In the genomic region with DNA sequence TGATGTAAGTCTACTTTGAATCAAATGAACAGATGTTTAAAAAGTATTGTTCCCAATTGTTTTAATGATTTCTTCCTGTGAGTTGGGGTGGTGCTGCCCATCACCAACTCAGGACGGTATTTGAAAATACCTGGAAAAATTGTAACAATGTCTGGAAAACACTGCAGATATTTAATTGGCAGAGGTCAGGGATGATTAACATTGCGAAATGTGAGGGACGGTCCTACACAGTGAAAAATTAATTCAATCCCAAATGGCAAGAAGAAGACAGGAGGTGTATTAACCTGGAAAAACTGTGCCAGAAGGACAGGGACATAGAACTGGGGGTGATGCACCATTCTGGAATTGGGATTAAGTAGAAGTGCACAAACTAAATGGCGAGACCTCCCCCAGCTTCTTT, we compare ENCODE assay signal across 25 cellular contexts. TPM values are rescaled to one million over a fixed set of nuclear protein-coding genes. Genes with fewer than 3 reads are reported as not detected.
DNase-seq lines count a peak whose midpoint lies in the region; ATAC-seq, FAIRE-seq and TF ChIP-seq lines count a peak whose summit lies in the region.
"Had no signal": no experiment of that assay in that cellular context is flagged by ENCODE, and none has a peak within 500 bp of the region (broad histone marks: within the 10 kb centered on the region; RNA-seq: fewer than 3 reads in every experiment).

No MANE protein-coding gene starts in this region.

- H2BK120ac ChIP-seq in IMR-90 (ENCODE audit: low read depth, low read length): no peak overlapping the region

- H3K9me1 ChIP-seq in IMR-90 (ENCODE audit: insufficient read depth, low read length) (no peaks in the 10 kb centered on the region), K562 (ENCODE audit: control insufficient read depth, insufficient read depth, low read length) (no peaks in the 10 kb centered on the region)

- H4K91ac ChIP-seq in IMR-90 (ENCODE audit: insufficient read depth, low read depth, low read length): no peak overlapping the region

- no peak for TF ChIP-seq EP300 in K562 (IDR thresholded peaks at IDR 0.05; ENCODE audit: low read length)

- no peak overlapping the region for H3K14ac ChIP-seq in IMR-90 (replicated peaks; ENCODE audit: low read depth, low read length)

- H2AK9ac ChIP-seq in IMR-90 (replicated peaks; ENCODE audit: low read depth, low read length, poor library complexity): no peak overlapping the region

- TF ChIP-seq RAD21 in IMR-90 (IDR thresholded peaks at IDR 0.05; ENCODE audit: low read length): no peak
- TF ChIP-seq RAD21 in K562 (CRISPR knock-in tag; conservative IDR thresholded peaks at IDR 0.05 in 1 of 2, IDR thresholded peaks at IDR 0.05 in 1 of 2): no peak

- DNase-seq in IMR-90 (no peak), Karpas-422 (no peak), K562 (ENCODE audit: extremely low read depth in 1 of 4, low spot score in 3 of 4) (no peak), medulla oblongata (ENCODE audit: extremely low spot score) (no peak), NCI-H2029 (lab: John Stamatoyannopoulos, UW) (no peak)
- DNase-seq: 8988T; ACHN; BE2C; C1 segment of cervical spinal cord; CD4-positive, alpha-beta memory T cell; CD4-positive, CD25-positive, alpha-beta regulatory T cell; CD8-positive, alpha-beta memory T cell; COR-L47; DMS 273 treated with DMSO at 0.1 percent for 48 hours; DMS153; DMS53; DMS79; DND-41; EL; GDM1 had no signal

- BruUV-seq in IMR-90 (replicated peaks; lab: Mats Ljungman, UMichigan) (no TSS peak), K562 (replicated peaks; lab: Mats Ljungman, UMichigan) (no TSS peak)

- WGBS in IMR-90 (ENCODE audit: extremely low coverage in 2 of 2, insufficient read length in 1 of 2), 2 experiments: 100% methylated on average over 1 of the region's 4 CpGs; no CpG with 5 or more reads in 1 of the 2 experiments
- WGBS in K562 (ENCODE audit: insufficient coverage, low coverage, missing lambda C conversion rate): 86% methylated on average over 4 of the region's 4 CpGs

- H3K4me1 ChIP-seq in IMR-90 (ENCODE audit: control insufficient read depth, insufficient read depth, low read length) (no peaks in the 10 kb centered on the region), Karpas-422 (ENCODE audit: low read length) (peaks cover 54% of the 10 kb centered on the region), K562 (replicated peaks in 1 of 2; ENCODE audit: control insufficient read depth in 2 of 2, insufficient read depth in 2 of 2, low read length in 2 of 2) (peaks cover 0 to 8% of the 10 kb centered on the region in 2 experiments; a peak in 2 of 5 replicates)
- H3K4me1 ChIP-seq: BE2C, BLaER1 had no signal

- peaks cover 42 to 45% of the 10 kb centered on the region in 2 experiments for H3K79me1 ChIP-seq in IMR-90 (ENCODE audit: low read depth in 1 of 2, low read length in 2 of 2)

- POLR2A ChIA-PET in IMR-90 (lab: Charles Lee; ENCODE audit: unreplicated experiment): no interaction called here
- POLR2A ChIA-PET in K562 (lab: Yijun Ruan, JAX): interaction anchor here (0.7 to 1.2 kb wide), 2 partner anchors 11 to 821 kb away, joined by 3 read pairs; no protein-coding TSS in a partner anchor

- CTCF ChIA-PET in IMR-90 (lab: Yijun Ruan, JAX) (no interaction called here), K562 (lab: Yijun Ruan, JAX; ENCODE audit: low intra/inter-chr PET ratio) (no interaction called here)

- H3K4me3 ChIP-seq in IMR-90 (ENCODE audit: insufficient read depth, low read depth, low read length) (no peak overlapping the region), Karpas-422 (ENCODE audit: low read length) (peak overlapping the region; percentile 54; the same call in 1 of the 2 replicates), K562 (no peak overlapping the region)
- H3K4me3 ChIP-seq: BLaER1 had no signal

- in situ Hi-C loops in IMR-90 (cut with MboI; ENCODE audit: low sequenced_read_pairs): no loop called here
- in situ Hi-C loops in K562 (cut with MboI): no loop called here

- no peak for ATAC-seq in IMR-90 (ENCODE audit: low read depth)
- no peak for ATAC-seq in K562
- ATAC-seq in HG02623 (IDR thresholded peaks at IDR 0.05; ENCODE audit: unreplicated experiment): no peak

- H3K4me2 ChIP-seq in IMR-90 (ENCODE audit: low read depth, low read length) (no peak overlapping the region), Karpas-422 (ENCODE audit: low read depth, low read length, poor library complexity, severe bottlenecking) (peak overlapping the region; percentile 76), K562 (ENCODE audit: insufficient read depth, low read length) (no peak overlapping the region)
- H3K4me2 ChIP-seq: BLaER1 had no signal

- H3K36me3 ChIP-seq in IMR-90 (ENCODE audit: control insufficient read depth, insufficient read depth, low read length) (no peaks in the 10 kb centered on the region), Karpas-422 (ENCODE audit: insufficient read depth, low read length) (no peaks in the 10 kb centered on the region), K562 (ENCODE audit: control insufficient read depth, insufficient read depth, low read length) (no peaks in the 10 kb centered on the region)
- H3K36me3 ChIP-seq: BE2C had no signal

- no peak overlapping the region for H3K27ac ChIP-seq in IMR-90 (ENCODE audit: insufficient read depth, low read length)
- peak overlapping the region; percentile 67 for H3K27ac ChIP-seq in Karpas-422 (ENCODE audit: low read length)
- no peak overlapping the region for H3K27ac ChIP-seq in K562 (ENCODE audit: extremely low read depth, low read depth, low read length)
- H3K27ac ChIP-seq: BLaER1 had no signal

- no peak for FAIRE-seq in K562 (lab: Jason Lieb, UNC)
- FAIRE-seq: GM12878, GM12892, GM18507 had no signal

- H4K8ac ChIP-seq in IMR-90 (ENCODE audit: low read depth in 2 of 2, low read length in 2 of 2): no peak overlapping the region

- no peak overlapping the region for H2BK5ac ChIP-seq in IMR-90 (ENCODE audit: low read depth, low read length, poor library complexity, severe bottlenecking)

- no peak overlapping the region for H3K56ac ChIP-seq in IMR-90 (ENCODE audit: extremely low read depth, insufficient read depth, low read length)

- no peak overlapping the region for H3K23ac ChIP-seq in IMR-90 (ENCODE audit: low read depth, low read length)

- no peak overlapping the region for H3K18ac ChIP-seq in IMR-90 (ENCODE audit: low read depth, low read length)

- H3K27me3 ChIP-seq in IMR-90 (ENCODE audit: control insufficient read depth, insufficient read depth, low read length) (no peaks in the 10 kb centered on the region), Karpas-422 (ENCODE audit: low read length) (no peaks in the 10 kb centered on the region), K562 (ENCODE audit: control insufficient read depth in 2 of 2, insufficient read depth in 2 of 2, low read length in 2 of 2) (no peaks in the 10 kb centered on the region)
- H3K27me3 ChIP-seq: BE2C, BLaER1 had no signal

- no peak overlapping the region for H3K9ac ChIP-seq in IMR-90 (ENCODE audit: low read depth, low read length)
- no peak overlapping the region for H3K9ac ChIP-seq in Karpas-422 (ENCODE audit: low read length)
- no peak overlapping the region for H3K9ac ChIP-seq in K562 (ENCODE audit: insufficient read depth in 1 of 2, low read depth in 2 of 2, low read length in 2 of 2)
- H3K9ac ChIP-seq: BLaER1 had no signal

- H2BK20ac ChIP-seq in IMR-90 (ENCODE audit: low read depth, low read length): no peak overlapping the region

- H3K9me3 ChIP-seq in IMR-90 (ENCODE audit: control insufficient read depth, insufficient read depth, low read length) (no peaks in the 10 kb centered on the region), Karpas-422 (ENCODE audit: low read length) (no peaks in the 10 kb centered on the region), K562 (replicated peaks; ENCODE audit: control insufficient read depth, insufficient read depth, low read depth, low read length) (peaks cover 7% of the 10 kb centered on the region; the same call in 1 of the 2 replicates)
- H3K9me3 ChIP-seq: BE2C had no signal

- intact Hi-C loops in IMR-90 (cut with micrococcal nuclease): no loop called here
- intact Hi-C loops in K562 (cut with micrococcal nuclease): no loop called here

- no peak overlapping the region for H2BK15ac ChIP-seq in IMR-90 (ENCODE audit: low read depth, low read length)

- H3K4ac ChIP-seq in IMR-90 (ENCODE audit: low read depth, low read length): no peak overlapping the region

- TF ChIP-seq CTCF in IMR-90 (conservative IDR thresholded peaks at IDR 0.05; ENCODE audit: low read depth, low read length) (no peak), K562 (IDR thresholded peaks at IDR 0.05 in 2 of 3, conservative IDR thresholded peaks at IDR 0.05 in 1 of 3; ENCODE audit: insufficient read depth in 2 of 3, low read depth in 1 of 3, low read length in 3 of 3) (no peak)

- peaks cover 99% of the 10 kb centered on the region for H3K79me2 ChIP-seq in Karpas-422 (ENCODE audit: low read length)
- H3K79me2 ChIP-seq in K562 (ENCODE audit: control insufficient read depth, insufficient read depth, low read length): peaks cover 22% of the 10 kb centered on the region; the same call in 2 of the 3 replicates

- no peak overlapping the region for H2AK5ac ChIP-seq in IMR-90 (ENCODE audit: low read depth, low read length)

- no peak overlapping the region for H4K5ac ChIP-seq in IMR-90 (ENCODE audit: low read depth, low read length)

- TF ChIP-seq POLR2A in IMR-90 (IDR thresholded peaks at IDR 0.05; ENCODE audit: low read depth, low read length) (no peak), K562 (conservative IDR thresholded peaks at IDR 0.05) (no peak)

- peaks cover 26% of the 10 kb centered on the region for H4K20me1 ChIP-seq in IMR-90 (ENCODE audit: insufficient read depth, low read length)
- no peaks in the 10 kb centered on the region for H4K20me1 ChIP-seq in Karpas-422 (ENCODE audit: insufficient read depth, low read depth, low read length)
- no peaks in the 10 kb centered on the region for H4K20me1 ChIP-seq in K562 (replicated peaks; ENCODE audit: control insufficient read depth, insufficient read depth, low read length)

- dilution Hi-C loops in IMR-90 (cut with HindIII; ENCODE audit: low sequenced_read_pairs, unreplicated experiment): no loop called here

- no peak overlapping the region for H2AFZ ChIP-seq in IMR-90 (replicated peaks; ENCODE audit: low read length, poor library complexity)
- H2AFZ ChIP-seq in Karpas-422 (ENCODE audit: low read length): no peak overlapping the region
- H2AFZ ChIP-seq in K562 (ENCODE audit: low read depth, low read length): no peak overlapping the region

- no peaks in the 10 kb centered on the region for H3K9me2 ChIP-seq in Karpas-422 (replicated peaks; ENCODE audit: insufficient read depth, low read length)

RNA-seq across cellular contexts. Expression of gene ANKIB1, which starts 29.6 kb away (rescaled TPM):
- total RNA-seq in IMR-90 (2012; rRNA removed) (33.9 and 39.4 TPM in 2 replicates), K562 (2014; rRNA removed) (8.7 and 12.9 TPM in 2 replicates), K562 (2014; rRNA removed; fragmentation: Illumina TruSeq; extraction: Trizol) (21.6 and 26.5 TPM in 2 replicates), K562 (2015; rRNA removed; fragmentation: Illumina TruSeq; extraction: Trizol) (18.8 and 19.0 TPM in 2 replicates), K562 (2021) (18.9 and 20.0 TPM in 2 replicates)
- polyA plus RNA-seq in IMR-90 (2012; rRNA removed) (17.9 and 18.7 TPM in 2 replicates), K562 (2011; rRNA removed) (19.4 and 25.2 TPM in 2 replicates), K562 (2014; fragmentation: Illumina TruSeq; extraction: Trizol) (11.9 and 16.1 TPM in 2 replicates), K562 (2014; fragmentation: Nextera tagmentation; extraction: Ambion mirVana) (1 to 10 TPM; 5.9 to 7.4 TPM), K562 (2014; rRNA removed) (10.0 and 11.6 TPM in 2 replicates)
- 5.2 and 8.9 TPM in 2 replicates for polyA plus RNA-seq in IMR-90 (2012; cell fraction: cytosol; rRNA removed)
- 14.4 and 61.9 TPM in 2 replicates for polyA plus RNA-seq in IMR-90 (2012; cell fraction: nucleus; rRNA removed; ENCODE audit: low replicate concordance)
- total RNA-seq in Karpas-422 (2014; rRNA removed; shearing (Covaris generic); ENCODE audit: low replicate concordance): 26.3 and 52.7 TPM in 2 replicates
- 44.4 and 158 TPM in 2 replicates for total RNA-seq in K562 (2011; cell fraction: chromatin; rRNA removed; ENCODE audit: low replicate concordance)
- total RNA-seq in K562 (2011; cell fraction: nucleolus; rRNA removed): 15.7 and 25.1 TPM in 2 replicates
- 33.9 and 38.9 TPM in 2 replicates for total RNA-seq in K562 (2011; cell fraction: nucleoplasm; rRNA removed)
- 8.1 and 8.5 TPM in 2 replicates for polyA plus RNA-seq in K562 (2011; cell fraction: cytosol; rRNA removed)
- polyA plus RNA-seq in K562 (2011; cell fraction: nucleus; rRNA removed): 57.1 and 61.1 TPM in 2 replicates
- 9.7 and 10.8 TPM in 2 replicates for polyA plus RNA-seq in K562 (2012)
- polyA minus RNA-seq in K562 (2011; rRNA and poly(A)+ RNA removed): 38.2 and 47.0 TPM in 2 replicates
- polyA minus RNA-seq in K562 (2011; cell fraction: cytosol; rRNA and poly(A)+ RNA removed): 15.3 and 18.0 TPM in 2 replicates
- 24.4 and 43.3 TPM in 2 replicates for polyA minus RNA-seq in K562 (2011; cell fraction: nucleus; rRNA and poly(A)+ RNA removed)

RNA-seq across cellular contexts. Expression of gene KRIT1, which starts 29.6 kb away (rescaled TPM):
- total RNA-seq in IMR-90 (2012; rRNA removed) (38.2 and 40.3 TPM in 2 replicates), K562 (2014; rRNA removed) (35.1 and 55.9 TPM in 2 replicates), K562 (2014; rRNA removed; fragmentation: Illumina TruSeq; extraction: Trizol) (71.6 and 80.8 TPM in 2 replicates), K562 (2015; rRNA removed; fragmentation: Illumina TruSeq; extraction: Trizol) (58.3 and 68.1 TPM in 2 replicates), K562 (2021) (32.8 and 37.9 TPM in 2 replicates)
- polyA plus RNA-seq in IMR-90 (2012; rRNA removed) (19.7 and 22.9 TPM in 2 replicates), K562 (2011; rRNA removed) (65.8 and 81.4 TPM in 2 replicates), K562 (2014; fragmentation: Illumina TruSeq; extraction: Trizol) (67.4 and 69.1 TPM in 2 replicates), K562 (2014; fragmentation: Nextera tagmentation; extraction: Ambion mirVana) (10 to 100 TPM; 21.5 to 21.7 TPM), K562 (2014; rRNA removed) (51.1 and 58.1 TPM in 2 replicates)
- 6.3 and 14.3 TPM in 2 replicates for polyA plus RNA-seq in IMR-90 (2012; cell fraction: cytosol; rRNA removed)
- 14.9 and 43.2 TPM in 2 replicates for polyA plus RNA-seq in IMR-90 (2012; cell fraction: nucleus; rRNA removed; ENCODE audit: low replicate concordance)
- total RNA-seq in Karpas-422 (2014; rRNA removed; shearing (Covaris generic); ENCODE audit: low replicate concordance): 43.7 and 91.1 TPM in 2 replicates
- total RNA-seq in K562 (2011; cell fraction: chromatin; rRNA removed; ENCODE audit: low replicate concordance): 158 and 334 TPM in 2 replicates
- 55.7 and 66.5 TPM in 2 replicates for total RNA-seq in K562 (2011; cell fraction: nucleolus; rRNA removed)
- total RNA-seq in K562 (2011; cell fraction: nucleoplasm; rRNA removed): 143 and 208 TPM in 2 replicates
- polyA plus RNA-seq in K562 (2011; cell fraction: cytosol; rRNA removed): 20.5 and 31.6 TPM in 2 replicates
- 54.8 and 71.5 TPM in 2 replicates for polyA plus RNA-seq in K562 (2011; cell fraction: nucleus; rRNA removed)
- 26.4 and 31.0 TPM in 2 replicates for polyA plus RNA-seq in K562 (2012)
- polyA minus RNA-seq in K562 (2011; rRNA and poly(A)+ RNA removed): 94.6 and 105 TPM in 2 replicates
- polyA minus RNA-seq in K562 (2011; cell fraction: cytosol; rRNA and poly(A)+ RNA removed): 14.5 and 15.3 TPM in 2 replicates
- polyA minus RNA-seq in K562 (2011; cell fraction: nucleus; rRNA and poly(A)+ RNA removed): 70.0 and 79.6 TPM in 2 replicates
